15 cellular contexts compared by ENCODE assay signal in the genomic region with DNA sequence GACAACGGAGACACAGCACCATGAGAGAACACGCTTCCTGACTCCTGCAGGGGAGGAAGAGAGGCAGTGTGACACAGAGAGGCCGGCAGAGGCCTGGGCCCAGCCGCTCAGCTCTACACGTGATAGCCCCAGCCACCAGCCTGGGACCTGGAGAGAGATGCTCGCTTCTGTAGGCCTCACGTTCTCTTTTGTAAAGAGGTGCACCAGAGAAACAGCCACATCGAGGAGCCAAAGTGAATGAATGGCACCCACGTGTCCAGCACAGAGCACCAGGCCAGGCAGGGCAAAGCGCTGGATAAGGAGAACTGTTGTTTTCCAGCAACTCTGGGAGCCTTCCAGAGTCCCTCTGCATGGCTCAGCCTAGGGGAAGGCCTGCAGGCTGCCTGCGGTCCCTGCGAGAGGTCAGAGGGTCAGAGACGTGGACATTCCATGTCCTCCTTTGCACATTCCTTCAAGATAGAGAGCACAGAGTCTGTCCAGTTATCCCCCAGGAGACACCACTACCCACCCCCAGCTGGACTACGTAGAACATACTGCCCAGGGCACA. TPM values are rescaled to one million over a fixed set of nuclear protein-coding genes. Genes with fewer than 3 reads are reported as not detected.
DNase-seq lines count a peak whose midpoint lies in the region; ATAC-seq and TF ChIP-seq lines count a peak whose summit lies in the region.
"Had no signal": no experiment of that assay in that cellular context is flagged by ENCODE, and none has a peak within 500 bp of the region (broad histone marks: within the 10 kb centered on the region; RNA-seq: fewer than 3 reads in every experiment).

No MANE protein-coding gene starts in this region.

- 70 to 71% methylated on average over 5 to 7 of the region's 14 CpGs for WGBS in esophagus squamous epithelium, 2 donors
- 71 to 88% (median 87%) methylated on average over 10 to 14 of the region's 14 CpGs for WGBS in stomach, 5 donors

- no peaks in the 10 kb centered on the region for H3K9me3 Mint-ChIP-seq in stimulated activated naive CD8-positive, alpha-beta T cell treated with anti-CD3 and anti-CD28 coated beads, Interleukin-15, amount 100 ng/mL, for 72 hours
- H3K9me3 Mint-ChIP-seq: activated naive CD8-positive, alpha-beta T cell treated with anti-CD3 and anti-CD28 coated beads, Interleukin-2, amount 10 ng/mL, durations not matched to agents 7 days and 5 days; effector memory CD8-positive, alpha-beta T cell had no signal

- H3K4me3 Mint-ChIP-seq in T-helper 17 cell, result no peak overlapping the region
- no peak overlapping the region for H3K4me3 Mint-ChIP-seq in stimulated activated naive CD8-positive, alpha-beta T cell treated with anti-CD3 and anti-CD28 coated beads, Interleukin-15, amount 100 ng/mL, for 72 hours
- H3K4me3 Mint-ChIP-seq: activated naive CD8-positive, alpha-beta T cell treated with anti-CD3 and anti-CD28 coated beads, Interleukin-2, amount 10 ng/mL, durations not matched to agents 7 days and 5 days; effector memory CD8-positive, alpha-beta T cell had no signal

- TF ChIP-seq POLR2A in esophagus squamous epithelium (IDR thresholded peaks at IDR 0.05) (no peak), stomach (IDR thresholded peaks at IDR 0.05) (no peak)

- H3K9me3 ChIP-seq in esophagus squamous epithelium (no peaks in the 10 kb centered on the region), stomach (no peaks in the 10 kb centered on the region), T-helper 17 cell (ENCODE audit: control insufficient read depth, low read length, poor library complexity, severe bottlenecking) (no peaks in the 10 kb centered on the region)

- H3K27me3 ChIP-seq in esophagus squamous epithelium (peaks cover 0 to 23% (median 0%) of the 10 kb centered on the region in 4 donors), stomach (peaks cover 0 to 36% (median 14%) of the 10 kb centered on the region in 3 donors)

- ATAC-seq in GM21717 (IDR thresholded peaks at IDR 0.05; ENCODE audit: unreplicated experiment), result no peak
- ATAC-seq in T-helper 17 cell, result no peak
- no peak for ATAC-seq in stimulated activated naive CD8-positive, alpha-beta T cell treated with anti-CD3 and anti-CD28 coated beads, Interleukin-15, amount 100 ng/mL, for 72 hours
- ATAC-seq: effector memory CD8-positive, alpha-beta T cell had no signal

- H3K4me1 Mint-ChIP-seq in T-helper 17 cell, result no peaks in the 10 kb centered on the region
- peaks cover 7% of the 10 kb centered on the region for H3K4me1 Mint-ChIP-seq in stimulated activated naive CD8-positive, alpha-beta T cell treated with anti-CD3 and anti-CD28 coated beads, Interleukin-15, amount 100 ng/mL, for 72 hours
- H3K4me1 Mint-ChIP-seq: activated naive CD8-positive, alpha-beta T cell treated with anti-CD3 and anti-CD28 coated beads, Interleukin-2, amount 10 ng/mL, durations not matched to agents 7 days and 5 days had no signal

- H3K36me3 ChIP-seq in esophagus squamous epithelium (peaks cover 0 to 9% (median 0%) of the 10 kb centered on the region in 3 donors), stomach (peaks cover 0 to 13% (median 4%) of the 10 kb centered on the region in 4 donors)

- peaks cover 16 to 98% (median 68%) of the 10 kb centered on the region in 3 donors for H3K4me1 ChIP-seq in esophagus squamous epithelium
- H3K4me1 ChIP-seq in stomach, result peaks cover 19 to 89% (median 67%) of the 10 kb centered on the region in 4 donors

- peak; percentile 74 for DNase-seq in HS-27A (ENCODE audit: low read depth)
- no peak for DNase-seq in esophagus squamous epithelium (lab: John Stamatoyannopoulos, UW)
- DNase-seq in medulla oblongata (ENCODE audit: extremely low spot score), result peak; percentile 75
- DNase-seq in stomach, result no peak
- DNase-seq in T-helper 17 cell, result no peak
- DNase-seq in stimulated activated naive CD8-positive, alpha-beta T cell treated with anti-CD3 and anti-CD28 coated beads, Interleukin-15, amount 100 ng/mL, for 72 hours, result no peak
- DNase-seq in LoVo (ENCODE audit: low spot score), result no peak
- DNase-seq: activated naive CD8-positive, alpha-beta T cell treated with anti-CD3 and anti-CD28 coated beads, Interleukin-2, amount 10 ng/mL, durations not matched to agents 7 days and 5 days; AML-193; effector memory CD8-positive, alpha-beta T cell; NCI-H510A treated with DMSO at 0.1 percent for 48 hours; SHP77; small intestine had no signal

- H3K27ac ChIP-seq in esophagus squamous epithelium, result peak overlapping the region; percentile 29 to 82 (median 68)
- peak overlapping the region in 4 of 5 donors; percentile 68 to 90 (median 83) for H3K27ac ChIP-seq in stomach

- no peak for TF ChIP-seq EP300 in stomach (IDR thresholded peaks at IDR 0.05)

- H3K27me3 Mint-ChIP-seq in T-helper 17 cell, result peaks cover 69% of the 10 kb centered on the region
- H3K27me3 Mint-ChIP-seq in stimulated activated naive CD8-positive, alpha-beta T cell treated with anti-CD3 and anti-CD28 coated beads, Interleukin-15, amount 100 ng/mL, for 72 hours, result peaks cover 54% of the 10 kb centered on the region

- intact Hi-C loops in esophagus squamous epithelium (cut with DNase I), result no loop called here
- intact Hi-C loops in stomach (cut with DNase I; ENCODE audit: low total_unique reads), result no loop called here

- TF ChIP-seq CTCF in esophagus squamous epithelium (IDR thresholded peaks at IDR 0.05) (no peak), stomach (IDR thresholded peaks at IDR 0.05) (no peak)

- H3K27ac Mint-ChIP-seq in T-helper 17 cell, result no peak overlapping the region
- H3K27ac Mint-ChIP-seq in stimulated activated naive CD8-positive, alpha-beta T cell treated with anti-CD3 and anti-CD28 coated beads, Interleukin-15, amount 100 ng/mL, for 72 hours, result no peak overlapping the region
- H3K27ac Mint-ChIP-seq: activated naive CD8-positive, alpha-beta T cell treated with anti-CD3 and anti-CD28 coated beads, Interleukin-2, amount 10 ng/mL, durations not matched to agents 7 days and 5 days; effector memory CD8-positive, alpha-beta T cell had no signal

- no peaks in the 10 kb centered on the region for H3K36me3 Mint-ChIP-seq in T-helper 17 cell (ENCODE audit: low read depth)
- H3K36me3 Mint-ChIP-seq: activated naive CD8-positive, alpha-beta T cell treated with anti-CD3 and anti-CD28 coated beads, Interleukin-2, amount 10 ng/mL, durations not matched to agents 7 days and 5 days had no signal

- H3K4me3 ChIP-seq in esophagus squamous epithelium (no peak overlapping the region), stomach (no peak overlapping the region)

RNA-seq across cellular contexts. Expression of a gene that starts 14.2 kb away (rescaled TPM):
- 10 to 100 TPM in 1 of 4 donors, 1 to 10 TPM in 3; 2.4 to 29.6 (median 5.9) TPM for total RNA-seq in esophagus squamous epithelium
- total RNA-seq in stomach, result 10 to 100 TPM; 30.3 to 90.4 (median 52.5) TPM
- 10 to 100 TPM; 33.0 to 94.1 (median 66.6) TPM for polyA plus RNA-seq in stomach
- 1 to 10 TPM; 2.9 to 7.7 TPM for total RNA-seq in T-helper 17 cell

RNA-seq across cellular contexts. Expression of a gene that starts 15.2 kb away (rescaled TPM):
- total RNA-seq in esophagus squamous epithelium, result not detected
- not detected for total RNA-seq in stomach
- under 1 TPM; 0.19 to 0.61 (median 0.25) TPM for polyA plus RNA-seq in stomach
- not detected for total RNA-seq in T-helper 17 cell
- total RNA-seq: activated naive CD8-positive, alpha-beta T cell treated with anti-CD3 and anti-CD28 coated beads, Interleukin-2, amount 10 ng/mL, durations not matched to agents 7 days and 5 days; mononuclear cell had no signal

RNA-seq across cellular contexts. Expression of a gene that starts 40.2 kb away (rescaled TPM):
- total RNA-seq in esophagus squamous epithelium, result 10 to 100 TPM in 1 of 4 donors, 1 to 10 TPM in 3; 3.3 to 10.5 (median 5.9) TPM
- total RNA-seq in stomach, result 10 to 100 TPM in 1 of 5 donors, 1 to 10 TPM in 4; 2.3 to 35.6 (median 7.2) TPM
- 1 to 10 TPM; 2.1 to 6.5 (median 3.1) TPM for polyA plus RNA-seq in stomach
- 1 to 10 TPM; 5.9 to 6.0 TPM for total RNA-seq in T-helper 17 cell

Comparison
In these comparisons a context has a peak if more than half of its experiments do, and no peak if none do; other contexts are left out.
1. DNase-seq: peak in HS-27A (single experiment) and medulla oblongata (single experiment); none in esophagus squamous epithelium (single experiment), stomach (single experiment), T-helper 17 cell (0 of 3), stimulated activated naive CD8-positive, alpha-beta T cell treated with anti-CD3 and anti-CD28 coated beads, Interleukin-15, amount 100 ng/mL, for 72 hours (0 of 2) and LoVo (single experiment).